Comparison of ENCODE assay signal across 18 cellular contexts in the genomic region with DNA sequence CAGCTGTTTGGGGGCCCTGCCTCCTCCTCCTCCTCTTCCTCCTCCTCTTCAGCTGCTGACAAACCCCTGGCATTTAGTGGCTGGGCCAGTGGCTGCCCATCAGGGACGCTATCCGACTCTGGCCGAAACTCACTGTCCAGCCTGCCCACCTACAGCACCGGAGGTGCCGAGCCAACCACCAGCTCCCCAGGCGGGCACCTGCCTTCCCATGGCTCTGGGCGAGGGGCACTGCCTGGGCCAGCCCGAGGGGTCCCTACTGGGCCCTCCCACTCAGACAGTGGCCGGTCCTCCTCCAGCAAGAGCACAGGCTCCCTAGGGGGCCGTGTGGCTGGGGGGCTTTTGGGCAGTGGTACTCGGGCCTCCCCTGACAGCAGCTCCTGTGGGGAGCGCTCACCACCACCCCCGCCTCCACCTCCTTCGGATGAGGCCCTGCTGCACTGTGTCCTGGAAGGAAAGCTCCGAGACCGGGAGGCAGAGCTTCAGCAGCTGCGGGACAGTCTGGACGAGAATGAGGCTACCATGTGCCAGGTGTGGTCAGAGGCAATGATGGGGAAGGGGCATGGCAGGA.
"Had no signal": no experiment of that assay in that cellular context is flagged by ENCODE, and none has a peak within 500 bp of the region (broad histone marks: within the 10 kb centered on the region; RNA-seq: fewer than 3 reads in every experiment).

No MANE protein-coding gene starts in this region.

- H3K4me3 ChIP-seq: lung, prostate gland, SK-N-MC had no signal

- H3K27ac ChIP-seq: epithelial cell of prostate, prostate gland, SK-N-MC, VCaP had no signal

- DNase-seq: activated CD4-positive, alpha-beta memory T cell treated with anti-CD3 and anti-CD28 coated beads, Interleukin-2, amount 10 ng/mL, durations not matched to agents 7 days and 5 days; activated naive CD8-positive, alpha-beta T cell treated with anti-CD3 and anti-CD28 coated beads, Interleukin-2, amount 10 ng/mL, durations not matched to agents 7 days and 5 days; activated T-cell treated with anti-CD3 and anti-CD28 coated beads, Interleukin-2, amount 50 U/mL, for 48 hours; central memory CD4-positive, alpha-beta T cell; effector memory CD8-positive, alpha-beta T cell; hippocampal formation; kidney glomerular epithelial cell; occipital lobe; stimulated activated CD4-positive, alpha-beta T cell treated with anti-CD3 and anti-CD28 coated beads, Interleukin-2, amount 100 ng/mL, for 48 hours; stimulated activated naive CD8-positive, alpha-beta T cell treated with anti-CD3 and anti-CD28 coated beads, Interleukin-15, amount 100 ng/mL, for 72 hours; T-helper 1 cell; trophoblast cell had no signal

- H3K9me3 ChIP-seq: prostate gland had no signal

- ATAC-seq: effector memory CD8-positive, alpha-beta T cell; natural killer cell treated with Interleukin-12 subunit alpha and Interleukin-12 subunit beta and Interleukin-15 and Interleukin-18, amount 100 ng/mL, for 72 hours; stimulated activated naive CD8-positive, alpha-beta T cell treated with anti-CD3 and anti-CD28 coated beads, Interleukin-15, amount 100 ng/mL, for 72 hours had no signal
